8 cellular contexts compared by ENCODE assay signal in genomic region chr2:40488927-40489677, GRCh38. TPM values are rescaled to one million over a fixed set of nuclear protein-coding genes. Genes with fewer than 3 reads are reported as not detected.
DNase-seq lines count a peak whose midpoint lies in the region; ATAC-seq and TF ChIP-seq lines count a peak whose summit lies in the region.

No MANE protein-coding gene starts in this region.

- H3K27ac Mint-ChIP-seq in activated T-helper 1 cell treated with anti-CD3 and anti-CD28 coated beads, Interleukin-12 subunit alpha, Interleukin-12 subunit beta, Interleukin-2, Interleukin-4 antibody, amounts not matched to agents 30 ng/mL and 10 ng/mL and 1 ng/mL, durations not matched to agents 14 hours and 24 hours and 36 hours = no peak overlapping the region

- TF ChIP-seq CTCF in lower leg skin (IDR thresholded peaks at IDR 0.05) = no peak

- no peaks in the 10 kb centered on the region for H3K36me3 Mint-ChIP-seq in activated T-cell treated with anti-CD3 and anti-CD28 coated beads, Interleukin-2, amount 50 U/mL, for 4 hours (ENCODE audit: insufficient read depth)
- H3K36me3 Mint-ChIP-seq in activated T-helper 1 cell treated with anti-CD3 and anti-CD28 coated beads, Interleukin-12 subunit alpha, Interleukin-12 subunit beta, Interleukin-2, Interleukin-4 antibody, amounts not matched to agents 30 ng/mL and 10 ng/mL and 1 ng/mL, durations not matched to agents 14 hours and 24 hours and 36 hours (ENCODE audit: low read depth) = no peaks in the 10 kb centered on the region

- no peaks in the 10 kb centered on the region for H3K36me3 ChIP-seq in urinary bladder (ENCODE audit: insufficient read depth)

- no peak overlapping the region for H3K27ac ChIP-seq in urinary bladder (ENCODE audit: low read depth)

- no peaks in the 10 kb centered on the region for H3K9me3 Mint-ChIP-seq in activated T-cell treated with anti-CD3 and anti-CD28 coated beads, Interleukin-2, amount 50 U/mL, for 4 hours
- H3K9me3 Mint-ChIP-seq in activated T-helper 1 cell treated with anti-CD3 and anti-CD28 coated beads, Interleukin-12 subunit alpha, Interleukin-12 subunit beta, Interleukin-2, Interleukin-4 antibody, amounts not matched to agents 30 ng/mL and 10 ng/mL and 1 ng/mL, durations not matched to agents 14 hours and 24 hours and 36 hours = no peaks in the 10 kb centered on the region

- peak overlapping the region; percentile 74 for H3K4me3 Mint-ChIP-seq in activated T-cell treated with anti-CD3 and anti-CD28 coated beads, Interleukin-2, amount 50 U/mL, for 4 hours
- peak overlapping the region; percentile 51 for H3K4me3 Mint-ChIP-seq in activated T-helper 1 cell treated with anti-CD3 and anti-CD28 coated beads, Interleukin-12 subunit alpha, Interleukin-12 subunit beta, Interleukin-2, Interleukin-4 antibody, amounts not matched to agents 30 ng/mL and 10 ng/mL and 1 ng/mL, durations not matched to agents 14 hours and 24 hours and 36 hours

- H3K4me1 Mint-ChIP-seq in activated T-cell treated with anti-CD3 and anti-CD28 coated beads, Interleukin-2, amount 50 U/mL, for 4 hours (ENCODE audit: low read depth) = peaks cover 11% of the 10 kb centered on the region
- peaks cover 10% of the 10 kb centered on the region for H3K4me1 Mint-ChIP-seq in activated T-helper 1 cell treated with anti-CD3 and anti-CD28 coated beads, Interleukin-12 subunit alpha, Interleukin-12 subunit beta, Interleukin-2, Interleukin-4 antibody, amounts not matched to agents 30 ng/mL and 10 ng/mL and 1 ng/mL, durations not matched to agents 14 hours and 24 hours and 36 hours (ENCODE audit: low read depth)

- H3K4me3 ChIP-seq in urinary bladder (ENCODE audit: low read depth, low read length) = peak overlapping the region; percentile 24
- H3K4me3 ChIP-seq in lower leg skin (ENCODE audit: low read depth, poor library complexity, severe bottlenecking) = no peak overlapping the region

- H3K27me3 Mint-ChIP-seq in activated T-cell treated with anti-CD3 and anti-CD28 coated beads, Interleukin-2, amount 50 U/mL, for 4 hours (ENCODE audit: low read depth) = no peaks in the 10 kb centered on the region
- H3K27me3 Mint-ChIP-seq in activated T-helper 1 cell treated with anti-CD3 and anti-CD28 coated beads, Interleukin-12 subunit alpha, Interleukin-12 subunit beta, Interleukin-2, Interleukin-4 antibody, amounts not matched to agents 30 ng/mL and 10 ng/mL and 1 ng/mL, durations not matched to agents 14 hours and 24 hours and 36 hours (ENCODE audit: insufficient read depth) = no peaks in the 10 kb centered on the region

- no peak for TF ChIP-seq POLR2A in lower leg skin (IDR thresholded peaks at IDR 0.05)

- peak in 1 of 2 donors; percentile 23 for ATAC-seq in activated T-cell treated with anti-CD3 and anti-CD28 coated beads, Interleukin-2, amount 50 U/mL, for 4 hours
- ATAC-seq in left lobe of liver (peak; percentile 80), GM19397 (IDR thresholded peaks at IDR 0.05; ENCODE audit: unreplicated experiment) (no peak)

- DNase-seq in activated T-cell treated with anti-CD3 and anti-CD28 coated beads, Interleukin-2, amount 50 U/mL, for 4 hours = no peak
- DNase-seq in activated T-cell treated with anti-CD3 and anti-CD28 coated beads for 4 hours = no peak
- no peak for DNase-seq in activated T-helper 1 cell treated with anti-CD3 and anti-CD28 coated beads, Interleukin-12 subunit alpha, Interleukin-12 subunit beta, Interleukin-2, Interleukin-4 antibody, amounts not matched to agents 30 ng/mL and 10 ng/mL and 1 ng/mL, durations not matched to agents 14 hours and 24 hours and 36 hours (ENCODE audit: low spot score)
- no peak for DNase-seq in left lobe of liver (ENCODE audit: low spot score)
- no peak for DNase-seq in lower leg skin (ENCODE audit: low spot score in 2 of 2)
- no peak for DNase-seq in NCI-H510A treated with DMSO at 0.1 percent for 48 hours (lab: John Stamatoyannopoulos, UW)

- intact Hi-C loops in activated T-helper 1 cell treated with anti-CD3 and anti-CD28 coated beads, Interleukin-12 subunit alpha, Interleukin-12 subunit beta, Interleukin-2, Interleukin-4 antibody, amounts not matched to agents 30 ng/mL and 10 ng/mL and 1 ng/mL, durations not matched to agents 14 hours and 24 hours and 36 hours (cut with micrococcal nuclease) = no loop called here
- intact Hi-C loops in lower leg skin (cut with DNase I; ENCODE audit: low total_unique reads) = no loop called here

- H3K4me1 ChIP-seq in urinary bladder (ENCODE audit: insufficient read depth) = no peaks in the 10 kb centered on the region

- 44% methylated on average over 11 of the region's 11 CpGs for WGBS in urinary bladder
- WGBS in lower leg skin, 2 donors = 51 to 57% methylated on average over 11 of the region's 11 CpGs

RNA-seq across cellular contexts. Expression of gene SLC8A1, which starts 37.2 kb away (rescaled TPM):
- under 1 TPM; 0.08 to 0.28 (median 0.26) TPM for total RNA-seq in activated T-cell treated with anti-CD3 and anti-CD28 coated beads, Interleukin-2, amount 50 U/mL, for 4 hours
- 1.8 and 2.9 TPM in 2 replicates for total RNA-seq in activated T-helper 1 cell treated with anti-CD3 and anti-CD28 coated beads, Interleukin-12 subunit alpha, Interleukin-12 subunit beta, Interleukin-2, Interleukin-4 antibody, amounts not matched to agents 30 ng/mL and 10 ng/mL and 1 ng/mL, durations not matched to agents 14 hours and 24 hours and 36 hours
- total RNA-seq in left lobe of liver (6.0 TPM), urinary bladder (280 TPM), lower leg skin (10 to 100 TPM in 3 of 4 donors, 1 to 10 TPM in 1; 7.5 to 21.2 (median 13.0) TPM)
- polyA plus RNA-seq in urinary bladder = 26.9 TPM

Comparison
In these comparisons a context has a peak if more than half of its experiments do, and no peak if none do; other contexts are left out.
1. RNA of gene SLC8A1, which starts 37.2 kb away (total RNA-seq): 280 TPM in urinary bladder (single experiment); 7.5 to 21.2 TPM in lower leg skin, 6.0 TPM in left lobe of liver (single experiment), 1.8 to 2.9 TPM in activated T-helper 1 cell treated with anti-CD3 and anti-CD28 coated beads, Interleukin-12 subunit alpha, Interleukin-12 subunit beta, Interleukin-2, Interleukin-4 antibody, amounts not matched to agents 30 ng/mL and 10 ng/mL and 1 ng/mL, durations not matched to agents 14 hours and 24 hours and 36 hours and 0.08 to 0.28 TPM in activated T-cell treated with anti-CD3 and anti-CD28 coated beads, Interleukin-2, amount 50 U/mL, for 4 hours; every median in the first group is over 10 times any median in the second.